ENCODE assay signal across 15 cellular contexts in genomic region chr19:29371766-29372415, GRCh38.
DNase-seq lines count a peak whose midpoint lies in the region; ATAC-seq and TF ChIP-seq lines count a peak whose summit lies in the region.
"Had no signal": no experiment of that assay in that cellular context is flagged by ENCODE, and none has a peak within 500 bp of the region (broad histone marks: within the 10 kb centered on the region; RNA-seq: fewer than 3 reads in every experiment).

No MANE protein-coding gene starts in this region.

- CTCF ChIA-PET in GM10248 (lab: Yijun Ruan, JAX) = interaction anchor here (1.0 kb wide), 1 partner anchor 15 kb away, joined by 3 read pairs; no protein-coding TSS in a partner anchor
- CTCF ChIA-PET in HEK293T (lab: Yijun Ruan, JAX) = no interaction called here

- ATAC-seq in lower lobe of right lung (no peak), psoas muscle (no peak)
- ATAC-seq: GM12878 had no signal

- intact Hi-C loops in lower lobe of right lung (cut with DNase I) (no loop called here), psoas muscle (cut with DNase I) (no loop called here)

- H3K27me3 ChIP-seq in lower lobe of right lung (ENCODE audit: low read depth) = peaks cover 4% of the 10 kb centered on the region
- H3K27me3 ChIP-seq in psoas muscle (ENCODE audit: insufficient read depth in 3 of 3, low read length in 2 of 3) = peaks cover 0 to 17% (median 0%) of the 10 kb centered on the region in 3 donors

- WGBS in psoas muscle, 3 donors = 59 to 73% (median 60%) methylated on average over 9 of the region's 9 CpGs

- H3K36me3 ChIP-seq in lower lobe of right lung (no peaks in the 10 kb centered on the region), psoas muscle (ENCODE audit: insufficient read depth in 1 of 2, low read depth in 1 of 2) (no peaks in the 10 kb centered on the region)

- H3K4me3 ChIP-seq in lower lobe of right lung (no peak overlapping the region), psoas muscle (no peak overlapping the region)
- H3K4me3 ChIP-seq: GM12878 had no signal

- TF ChIP-seq CTCF in GM10248 (IDR thresholded peaks at IDR 0.05; ENCODE audit: control extremely low read depth, extremely low read depth, low read depth, missing control alignments) (no peak), lower lobe of right lung (IDR thresholded peaks at IDR 0.05) (no peak), psoas muscle (IDR thresholded peaks at IDR 0.05) (no peak)

- DNase-seq in GM10248 (ENCODE audit: extremely low spot score) = peak; percentile 3
- peak; percentile 1 for DNase-seq in HEK293T (ENCODE audit: extremely low spot score)
- DNase-seq in lower lobe of right lung = peak; percentile 7
- peak; percentile 9 for DNase-seq in stimulated activated CD8-positive, alpha-beta memory T cell treated with anti-CD3 and anti-CD28 coated beads, Interleukin-4, amount 100 ng/mL, for 48 hours
- no peak for DNase-seq in psoas muscle
- DNase-seq in NCI-H524 treated with DMSO at 0.1 percent for 48 hours (lab: John Stamatoyannopoulos, UW) = no peak
- no peak for DNase-seq in NOMO-1 (lab: John Stamatoyannopoulos, UW; ENCODE audit: unreplicated experiment in 2 of 2)
- DNase-seq: CD4-positive, alpha-beta memory T cell; DMS79 treated with DMSO at 0.1 percent for 48 hours; NCI-H1105 treated with DMSO at 0.1 percent for 48 hours; NCI-H1694 treated with DMSO at 0.1 percent for 48 hours; NCI-H446; NK-92 treated with Interleukin-12 subunit alpha and Interleukin-12 subunit beta, amount 100 ng/mL, for 24 hours; OCI-M1 had no signal

- H3K9me3 ChIP-seq in lower lobe of right lung = no peaks in the 10 kb centered on the region
- H3K9me3 ChIP-seq in psoas muscle = no peaks in the 10 kb centered on the region

- H3K4me1 ChIP-seq in lower lobe of right lung = no peaks in the 10 kb centered on the region
- no peaks in the 10 kb centered on the region for H3K4me1 ChIP-seq in psoas muscle

- H3K27ac ChIP-seq in lower lobe of right lung (no peak overlapping the region), psoas muscle (no peak overlapping the region)

- POLR2A ChIA-PET in GM10248 (lab: Yijun Ruan, JAX) = no interaction called here
- POLR2A ChIA-PET in HEK293T (lab: Yijun Ruan, JAX) = no interaction called here

TF ChIP-seq in HEK293T, 16 proteins besides CTCF, POLR2A, EP300 and RAD21:
- no peak for TF ChIP-seq L3MBTL2 (conservative IDR thresholded peaks at IDR 0.05)
- TF ChIP-seq, protein P1, sequence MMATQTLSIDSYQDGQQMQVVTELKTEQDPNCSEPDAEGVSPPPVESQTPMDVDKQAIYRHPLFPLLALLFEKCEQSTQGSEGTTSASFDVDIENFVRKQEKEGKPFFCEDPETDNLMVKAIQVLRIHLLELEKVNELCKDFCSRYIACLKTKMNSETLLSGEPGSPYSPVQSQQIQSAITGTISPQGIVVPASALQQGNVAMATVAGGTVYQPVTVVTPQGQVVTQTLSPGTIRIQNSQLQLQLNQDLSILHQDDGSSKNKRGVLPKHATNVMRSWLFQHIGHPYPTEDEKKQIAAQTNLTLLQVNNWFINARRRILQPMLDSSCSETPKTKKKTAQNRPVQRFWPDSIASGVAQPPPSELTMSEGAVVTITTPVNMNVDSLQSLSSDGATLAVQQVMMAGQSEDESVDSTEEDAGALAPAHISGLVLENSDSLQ (IDR thresholded peaks at IDR 0.05) = no peak
- TF ChIP-seq BHLHE40 (IDR thresholded peaks at IDR 0.05; ENCODE audit: borderline replicate concordance) = no peak
- TF ChIP-seq SP1 (IDR thresholded peaks at IDR 0.05) = no peak
- no peak for TF ChIP-seq TARDBP (IDR thresholded peaks at IDR 0.05)
- no peak for TF ChIP-seq ELF4 (IDR thresholded peaks at IDR 0.05)
- TF ChIP-seq ZNF384 (IDR thresholded peaks at IDR 0.05) = no peak

Comparison
In these comparisons a context has a peak if more than half of its experiments do, and no peak if none do; other contexts are left out.
1. DNase-seq: peak in GM10248 (single experiment), HEK293T (single experiment), lower lobe of right lung (single experiment) and stimulated activated CD8-positive, alpha-beta memory T cell treated with anti-CD3 and anti-CD28 coated beads, Interleukin-4, amount 100 ng/mL, for 48 hours (single experiment); none in psoas muscle (0 of 2), NCI-H524 treated with DMSO at 0.1 percent for 48 hours (single experiment) and NOMO-1 (0 of 2).